In the genomic region with DNA sequence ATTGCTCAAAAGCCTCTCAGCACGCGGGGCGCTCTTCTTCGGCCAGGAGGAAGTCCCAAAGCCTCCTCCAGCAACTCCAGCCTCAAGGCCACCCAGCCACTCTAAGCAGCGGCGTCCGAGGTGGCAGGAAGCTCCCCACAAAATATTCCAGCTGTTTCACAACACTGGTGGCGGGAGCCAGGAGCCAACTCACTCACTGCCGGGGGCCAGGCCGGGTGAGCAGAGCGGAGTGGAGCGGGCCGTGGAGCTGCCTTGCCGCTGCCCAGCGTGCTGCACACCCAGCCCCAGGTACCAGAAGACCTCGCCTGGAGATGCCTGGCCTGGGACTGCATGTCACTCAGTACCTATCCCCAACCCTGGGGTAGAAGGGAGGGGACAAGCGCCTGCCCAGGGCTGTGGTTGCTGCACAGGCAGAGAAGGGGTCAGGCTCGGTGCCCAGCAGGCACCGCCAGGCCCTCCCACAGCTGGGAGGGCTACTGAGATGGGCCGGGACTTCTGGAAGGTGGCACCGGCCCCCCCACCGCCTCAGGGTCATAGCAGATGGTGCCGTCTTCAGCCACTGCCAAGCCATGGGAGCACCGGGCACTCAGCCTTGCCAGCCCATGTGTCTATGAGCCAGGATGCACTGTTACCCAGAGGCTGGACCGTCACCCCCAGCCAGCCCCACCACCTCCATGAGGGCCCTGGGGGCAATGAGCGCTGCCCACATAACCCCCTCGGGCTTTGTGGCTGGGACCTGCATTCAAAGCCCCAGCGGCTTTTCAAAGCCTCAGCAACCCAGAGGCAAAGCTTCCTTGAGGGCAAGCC, we compare ENCODE assay signal across 10 cellular contexts. TPM values are rescaled to one million over a fixed set of nuclear protein-coding genes. Genes with fewer than 3 reads are reported as not detected.
A peak's percentile ranks its signal among the peaks of the same experiment; 100 is the strongest.
DNase-seq lines count a peak whose midpoint lies in the region; ATAC-seq and TF ChIP-seq lines count a peak whose summit lies in the region.
"Had no signal": no experiment of that assay in that cellular context is flagged by ENCODE, and none has a peak within 500 bp of the region (broad histone marks: within the 10 kb centered on the region; RNA-seq: fewer than 3 reads in every experiment).

No MANE protein-coding gene starts in this region.

- CTCF ChIA-PET in A673 (lab: Charles Lee) (no interaction called here), RWPE1 (lab: Yijun Ruan, JAX) (interaction anchor here (0.5 to 1.6 kb wide), 3 partner anchors 16 to 605 kb away, joined by 3 to 5 read pairs (median 3); no protein-coding TSS in a partner anchor), SK-N-SH (lab: Yijun Ruan, JAX) (interaction anchor here (1.0 to 4.0 kb wide), 8 partner anchors 17 to 172 kb away, joined by 3 to 52 read pairs (median 5); no protein-coding TSS in a partner anchor)

- H3K4me3 ChIP-seq in A673 (ENCODE audit: low read depth, low read length, poor library complexity, severe bottlenecking), result no peak overlapping the region
- no peak overlapping the region for H3K4me3 ChIP-seq in fibroblast of villous mesenchyme (ENCODE audit: low read depth, low read length)
- no peak overlapping the region for H3K4me3 ChIP-seq in osteoblast (ENCODE audit: insufficient read depth, low read length)
- H3K4me3 ChIP-seq in SK-N-SH (ENCODE audit: low read depth in 2 of 2, low read length in 1 of 2), result no peak overlapping the region

- H4K20me1 ChIP-seq in osteoblast (ENCODE audit: insufficient read depth, low read length), result peaks cover 55% of the 10 kb centered on the region
- peaks cover 5% of the 10 kb centered on the region; the same call in 1 of the 2 replicates for H4K20me1 ChIP-seq in SK-N-SH (ENCODE audit: insufficient read depth)

- H3K9me3 ChIP-seq in A673 (ENCODE audit: low read depth, low read length, poor library complexity, severe bottlenecking) (no peaks in the 10 kb centered on the region), osteoblast (ENCODE audit: low read depth, low read length) (no peaks in the 10 kb centered on the region), SK-N-SH (no peaks in the 10 kb centered on the region)

- POLR2A ChIA-PET in A673 (lab: Charles Lee; ENCODE audit: low non-redundant PET) (no interaction called here), RWPE1 (lab: Yijun Ruan, JAX; ENCODE audit: low non-redundant PET) (no interaction called here), SK-N-SH (lab: Yijun Ruan, JAX) (no interaction called here)

- peak overlapping the region; percentile 41 for H3K4me2 ChIP-seq in osteoblast (ENCODE audit: insufficient read depth, low read length)
- no peak overlapping the region for H3K4me2 ChIP-seq in SK-N-SH

- H3K9ac ChIP-seq in SK-N-SH, result no peak overlapping the region

- TF ChIP-seq CTCF in A673 (conservative IDR thresholded peaks at IDR 0.05; ENCODE audit: low read depth, low read length) (no peak), RWPE1 (conservative IDR thresholded peaks at IDR 0.05; ENCODE audit: low read depth) (no peak), fibroblast of villous mesenchyme (IDR thresholded peaks at IDR 0.05; ENCODE audit: insufficient read depth, low read depth, low read length) (no peak), osteoblast (IDR thresholded peaks at IDR 0.05; ENCODE audit: extremely low read depth, low read depth, low read length) (no peak), SK-N-SH (IDR thresholded peaks at IDR 0.05) (no peak)

- H3K4me1 ChIP-seq in A673 (ENCODE audit: insufficient read depth, low read length, poor library complexity, severe bottlenecking) (peaks cover 16% of the 10 kb centered on the region), osteoblast (ENCODE audit: insufficient read depth, low read length) (peaks cover 14% of the 10 kb centered on the region), SK-N-SH (ENCODE audit: control insufficient read depth in 1 of 2, insufficient read depth in 2 of 2, low read depth in 1 of 2, low read length in 1 of 2) (peaks cover 0 to 45% of the 10 kb centered on the region in 2 experiments; a peak in 1 of 4 replicates)

- H3K79me2 ChIP-seq in osteoblast (ENCODE audit: insufficient read depth, low read length) (peaks cover 20% of the 10 kb centered on the region), SK-N-SH (ENCODE audit: insufficient read depth) (0 out of 2 replicates have a peak, but pooled peaks cover 5% of the 10 kb centered on the region)

- H3K27me3 ChIP-seq in A673 (replicated peaks; ENCODE audit: insufficient read depth, low read depth, low read length, poor library complexity), result no peaks in the 10 kb centered on the region
- H3K27me3 ChIP-seq in osteoblast (ENCODE audit: insufficient read depth, low read length), result no peaks in the 10 kb centered on the region
- no peaks in the 10 kb centered on the region for H3K27me3 ChIP-seq in SK-N-SH (ENCODE audit: insufficient read depth)

- H2AFZ ChIP-seq in osteoblast (ENCODE audit: low read length) (no peak overlapping the region), SK-N-SH (ENCODE audit: low read depth) (no peak overlapping the region)

- H3K36me3 ChIP-seq in A673 (ENCODE audit: insufficient read depth, low read length, poor library complexity, severe bottlenecking) (peaks cover 11% of the 10 kb centered on the region), osteoblast (ENCODE audit: insufficient read depth, low read length) (peaks cover 26% of the 10 kb centered on the region), SK-N-SH (replicated peaks in 1 of 2; ENCODE audit: control insufficient read depth in 1 of 2, insufficient read depth in 2 of 2, low read length in 1 of 2) (peaks cover 0 to 19% of the 10 kb centered on the region in 2 experiments)

- no peak for TF ChIP-seq EP300 in SK-N-SH (IDR thresholded peaks at IDR 0.05; ENCODE audit: borderline replicate concordance in 1 of 2, low read depth in 1 of 2, low read length in 1 of 2)

- no peaks in the 10 kb centered on the region for H3K9me2 ChIP-seq in SK-N-SH

- intact Hi-C loops in A673 (cut with micrococcal nuclease; ENCODE audit: unreplicated experiment), result no loop called here

- peak overlapping the region; percentile 23 for H3K27ac ChIP-seq in A673 (ENCODE audit: low read depth, low read length, poor library complexity, severe bottlenecking)
- peak overlapping the region; percentile 91 for H3K27ac ChIP-seq in RWPE1
- peak overlapping the region; percentile 48 for H3K27ac ChIP-seq in osteoblast (ENCODE audit: low read depth, low read length)
- H3K27ac ChIP-seq in SK-N-SH (ENCODE audit: low read depth in 2 of 2, low read length in 1 of 2), result peak overlapping the region in 1 of 2 experiments; percentile 28; a peak in 1 of 4 replicates

- ATAC-seq in HG02973 (IDR thresholded peaks at IDR 0.05; ENCODE audit: unreplicated experiment), result no peak
- ATAC-seq: activated T-cell treated with anti-CD3 and anti-CD28 coated beads, Interleukin-2, amount 50 U/mL, for 4 hours had no signal

- BruUV-seq in A673 (replicated peaks; lab: Mats Ljungman, UMichigan), result no TSS peak

- no peak for DNase-seq in A673 (ENCODE audit: low spot score)
- DNase-seq in RWPE1 (ENCODE audit: low spot score), result no peak
- peak; percentile 78 for DNase-seq in fibroblast of villous mesenchyme (ENCODE audit: low read depth)
- peak; percentile 99 for DNase-seq in osteoblast (ENCODE audit: insufficient read length, low spot score, missing footprints)
- no peak for DNase-seq in SK-N-SH
- DNase-seq in kidney glomerular epithelial cell (lab: John Stamatoyannopoulos, UW), result no peak
- no peak for DNase-seq in stimulated activated CD4-positive, alpha-beta T cell treated with anti-CD3 and anti-CD28 coated beads, Interleukin-4, amount 100 ng/mL, for 1 hour
- DNase-seq: activated T-cell treated with anti-CD3 and anti-CD28 coated beads, Interleukin-2, amount 50 U/mL, for 4 hours; NCI-H226 had no signal

- no peaks in the 10 kb centered on the region for H3F3A ChIP-seq in SK-N-SH (replicated peaks; ENCODE audit: insufficient read depth)

- WGBS in SK-N-SH (ENCODE audit: low lambda C conversion rate), result 88% methylated on average over 11 of the region's 28 CpGs

- TF ChIP-seq RAD21 in SK-N-SH (IDR thresholded peaks at IDR 0.05; ENCODE audit: low read length), result no peak

TF ChIP-seq in SK-N-SH, 30 proteins besides CTCF, POLR2A, EP300 and RAD21:
- no peak for TF ChIP-seq FOSL2 (IDR thresholded peaks at IDR 0.05; ENCODE audit: borderline replicate concordance, low read depth)
- no peak for TF ChIP-seq POLR2AphosphoS5 (IDR thresholded peaks at IDR 0.05; ENCODE audit: low read depth, low read length)
- no peak for TF ChIP-seq NRF1 (IDR thresholded peaks at IDR 0.05; ENCODE audit: low read depth, low read length)
- TF ChIP-seq GATA2 (CRISPR knock-in tag; IDR thresholded peaks at IDR 0.05), result no peak
- TF ChIP-seq MEF2A (IDR thresholded peaks at IDR 0.05; ENCODE audit: borderline replicate concordance, low read depth), result no peak
- TF ChIP-seq FOXM1 (IDR thresholded peaks at IDR 0.05; ENCODE audit: low read depth), result no peak
- TF ChIP-seq TEAD4 (IDR thresholded peaks at IDR 0.05; ENCODE audit: borderline replicate concordance, insufficient read depth), result no peak

RNA-seq across cellular contexts. Expression of gene MLLT1, which starts 59.2 kb away (rescaled TPM):
- total RNA-seq in A673 (2021) (80.1 and 88.6 TPM in 2 replicates), fibroblast of villous mesenchyme (11.9 and 12.5 TPM in 2 replicates), osteoblast (14.7 and 15.9 TPM in 2 replicates)
- 12.7 and 19.0 TPM in 2 replicates for polyA plus RNA-seq in SK-N-SH (2012; rRNA removed)
- 7.9 and 13.5 TPM in 2 replicates for polyA plus RNA-seq in SK-N-SH (2012; cell fraction: cytosol; rRNA removed)
- 31.0 and 38.9 TPM in 2 replicates for polyA plus RNA-seq in SK-N-SH (2012; cell fraction: nucleus; rRNA removed)

Comparison
In these comparisons a context has a peak if more than half of its experiments do, and no peak if none do; other contexts are left out.
1. DNase-seq: peak in fibroblast of villous mesenchyme (single experiment) and osteoblast (single experiment); none in A673 (single experiment), RWPE1 (single experiment), SK-N-SH (single experiment), kidney glomerular epithelial cell (single experiment) and stimulated activated CD4-positive, alpha-beta T cell treated with anti-CD3 and anti-CD28 coated beads, Interleukin-4, amount 100 ng/mL, for 1 hour (single experiment).